16 cellular contexts compared by ENCODE assay signal in the genomic region with DNA sequence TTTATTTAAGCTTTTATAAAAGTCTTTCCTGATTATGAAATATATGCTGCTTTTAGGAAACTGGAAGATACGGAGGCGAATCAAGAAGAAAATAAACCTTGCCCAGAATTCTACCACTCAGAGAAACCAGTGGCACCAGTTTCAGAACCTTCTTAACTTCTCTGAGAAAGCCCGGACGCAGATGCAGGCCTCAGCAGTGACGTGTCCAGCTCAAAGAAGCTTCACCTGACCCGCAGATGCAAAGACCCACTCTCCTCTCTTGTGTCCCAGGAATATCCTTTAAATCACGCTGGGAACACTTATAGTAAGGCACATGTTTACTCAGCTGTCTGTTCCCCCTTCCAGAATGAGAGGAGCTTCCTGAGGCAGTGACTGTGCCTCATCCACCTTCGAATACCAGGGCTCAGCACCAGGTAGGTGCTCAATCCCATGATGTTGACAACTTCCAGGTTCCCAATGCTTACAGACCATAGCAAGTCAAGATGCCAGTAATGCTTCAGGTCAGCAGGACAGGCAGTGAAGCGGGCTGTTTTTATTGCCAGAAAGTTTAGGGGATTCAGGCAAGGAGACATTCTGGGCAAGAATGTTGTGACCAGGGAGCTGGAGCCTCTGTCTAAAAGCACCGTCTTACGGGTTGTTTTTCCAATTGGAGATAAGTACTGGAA. TPM values are rescaled to one million over a fixed set of nuclear protein-coding genes. Genes with fewer than 3 reads are reported as not detected.
A peak's percentile ranks its signal among the peaks of the same experiment; 100 is the strongest.
DNase-seq lines count a peak whose midpoint lies in the region; ATAC-seq and TF ChIP-seq lines count a peak whose summit lies in the region.
"Had no signal": no experiment of that assay in that cellular context is flagged by ENCODE, and none has a peak within 500 bp of the region (broad histone marks: within the 10 kb centered on the region; RNA-seq: fewer than 3 reads in every experiment).

No MANE protein-coding gene starts in this region.

- H3K27ac ChIP-seq in RWPE2 (ENCODE audit: poor library complexity, severe bottlenecking): peak overlapping the region; percentile 85
- H3K27ac ChIP-seq in hepatocyte: peak overlapping the region; percentile 50
- H3K27ac ChIP-seq: testis had no signal

- no peak overlapping the region for H2AFZ ChIP-seq in hepatocyte

- no peak for ATAC-seq in RWPE2 (ENCODE audit: low read depth)

- H3K9me3 Mint-ChIP-seq in type B pancreatic cell: no peaks in the 10 kb centered on the region
- H3K9me3 Mint-ChIP-seq in T-helper 2 cell treated with Interferon-gamma antibody and Interleukin-4, amounts not matched to agents 5 μg/mL and 100 μg/mL, for 36 hours: no peaks in the 10 kb centered on the region
- H3K9me3 Mint-ChIP-seq: activated naive CD4-positive, alpha-beta T cell treated with anti-CD3 and anti-CD28 coated beads, Interleukin-2, amount 50 U/mL, for 24 hours; central memory CD8-positive, alpha-beta T cell had no signal

- DNase-seq in SHP77 (lab: John Stamatoyannopoulos, UW): peak; percentile 64 to 71
- DNase-seq in SHP77 treated with DMSO at 0.1 percent for 48 hours (lab: John Stamatoyannopoulos, UW): no peak
- peak; percentile 48 for DNase-seq in RWPE2 (ENCODE audit: low spot score)
- no peak for DNase-seq in hepatocyte (ENCODE audit: low spot score)
- DNase-seq in type B pancreatic cell (ENCODE audit: extremely low spot score, unreplicated experiment): no peak
- DNase-seq in T-helper 2 cell treated with Interferon-gamma antibody and Interleukin-4, amounts not matched to agents 5 μg/mL and 100 μg/mL, for 36 hours (ENCODE audit: low spot score): no peak
- no peak for DNase-seq in superior temporal gyrus (ENCODE audit: extremely low spot score)
- DNase-seq in NCI-H2171 treated with DMSO at 0.1 percent for 48 hours (lab: John Stamatoyannopoulos, UW): no peak
- DNase-seq: midbrain, NCI-H1436 treated with DMSO at 0.1 percent for 48 hours, testis had no signal

- H3K36me3 Mint-ChIP-seq in type B pancreatic cell: peaks cover 26% of the 10 kb centered on the region
- peaks cover 17% of the 10 kb centered on the region for H3K36me3 Mint-ChIP-seq in T-helper 2 cell treated with Interferon-gamma antibody and Interleukin-4, amounts not matched to agents 5 μg/mL and 100 μg/mL, for 36 hours (ENCODE audit: low read depth)
- H3K36me3 Mint-ChIP-seq: activated naive CD4-positive, alpha-beta T cell treated with anti-CD3 and anti-CD28 coated beads, Interleukin-2, amount 50 U/mL, for 24 hours had no signal

- H3K4me2 ChIP-seq in hepatocyte: no peak overlapping the region

- H3K36me3 ChIP-seq in RWPE2 (ENCODE audit: low read depth) (peaks cover 76% of the 10 kb centered on the region), hepatocyte (replicated peaks; ENCODE audit: insufficient read depth, low read depth) (no peaks in the 10 kb centered on the region)

- no peaks in the 10 kb centered on the region for H4K20me1 ChIP-seq in hepatocyte (ENCODE audit: insufficient read depth, poor library complexity, severe bottlenecking)

- H3K27ac Mint-ChIP-seq in type B pancreatic cell: peak overlapping the region; percentile 32
- no peak overlapping the region for H3K27ac Mint-ChIP-seq in T-helper 2 cell treated with Interferon-gamma antibody and Interleukin-4, amounts not matched to agents 5 μg/mL and 100 μg/mL, for 36 hours
- H3K27ac Mint-ChIP-seq: activated naive CD4-positive, alpha-beta T cell treated with anti-CD3 and anti-CD28 coated beads, Interleukin-2, amount 50 U/mL, for 24 hours had no signal

- H3K4me3 ChIP-seq in RWPE2 (ENCODE audit: severe bottlenecking) (no peak overlapping the region), hepatocyte (no peak overlapping the region)
- H3K4me3 ChIP-seq: testis had no signal

- H3K4me1 Mint-ChIP-seq in type B pancreatic cell (ENCODE audit: unreplicated experiment): peaks cover 19% of the 10 kb centered on the region
- peaks cover 11% of the 10 kb centered on the region for H3K4me1 Mint-ChIP-seq in T-helper 2 cell treated with Interferon-gamma antibody and Interleukin-4, amounts not matched to agents 5 μg/mL and 100 μg/mL, for 36 hours (ENCODE audit: low read depth)
- H3K4me1 Mint-ChIP-seq: central memory CD8-positive, alpha-beta T cell had no signal

- H3K27me3 ChIP-seq in RWPE2 (ENCODE audit: insufficient read depth, poor library complexity, severe bottlenecking) (no peaks in the 10 kb centered on the region), hepatocyte (no peaks in the 10 kb centered on the region)
- H3K27me3 ChIP-seq: testis had no signal

- H3K9me2 ChIP-seq in hepatocyte (replicated peaks; ENCODE audit: insufficient read depth): no peaks in the 10 kb centered on the region

- H3K4me1 ChIP-seq in RWPE2 (ENCODE audit: insufficient read depth, poor library complexity, severe bottlenecking): peaks cover 67% of the 10 kb centered on the region
- H3K4me1 ChIP-seq in hepatocyte (ENCODE audit: insufficient read depth): peaks cover 11% of the 10 kb centered on the region
- H3K4me1 ChIP-seq: testis had no signal

- 76% methylated on average over 11 of the region's 11 CpGs for WGBS in hepatocyte (ENCODE audit: low lambda C conversion rate, missing lambda C conversion rate)

- no peak overlapping the region for H3K4me3 Mint-ChIP-seq in type B pancreatic cell
- H3K4me3 Mint-ChIP-seq in T-helper 2 cell treated with Interferon-gamma antibody and Interleukin-4, amounts not matched to agents 5 μg/mL and 100 μg/mL, for 36 hours: no peak overlapping the region
- H3K4me3 Mint-ChIP-seq: activated naive CD4-positive, alpha-beta T cell treated with anti-CD3 and anti-CD28 coated beads, Interleukin-2, amount 50 U/mL, for 24 hours; central memory CD8-positive, alpha-beta T cell had no signal

- H3K9me3 ChIP-seq in RWPE2 (ENCODE audit: severe bottlenecking): no peaks in the 10 kb centered on the region
- no peaks in the 10 kb centered on the region for H3K9me3 ChIP-seq in hepatocyte (ENCODE audit: low read depth)
- H3K9me3 ChIP-seq: testis had no signal

- H3K27me3 Mint-ChIP-seq in type B pancreatic cell: no peaks in the 10 kb centered on the region
- H3K27me3 Mint-ChIP-seq in T-helper 2 cell treated with Interferon-gamma antibody and Interleukin-4, amounts not matched to agents 5 μg/mL and 100 μg/mL, for 36 hours (ENCODE audit: low read depth): no peaks in the 10 kb centered on the region
- H3K27me3 Mint-ChIP-seq: activated naive CD4-positive, alpha-beta T cell treated with anti-CD3 and anti-CD28 coated beads, Interleukin-2, amount 50 U/mL, for 24 hours; central memory CD8-positive, alpha-beta T cell had no signal

- no peaks in the 10 kb centered on the region for H3K79me2 ChIP-seq in hepatocyte

- TF ChIP-seq CTCF in RWPE2 (IDR thresholded peaks at IDR 0.05; ENCODE audit: poor library complexity, severe bottlenecking): no peak
- no peak for TF ChIP-seq CTCF in hepatocyte (IDR thresholded peaks at IDR 0.05; ENCODE audit: poor library complexity)
- TF ChIP-seq CTCF in type B pancreatic cell (conservative IDR thresholded peaks at IDR 0.05): no peak

RNA-seq across cellular contexts. Expression of a gene that starts 39.9 kb away (rescaled TPM):
- not detected in 2 replicates for total RNA-seq in hepatocyte
- polyA plus RNA-seq in hepatocyte: 0.17 TPM in 1 of 2 replicates, not detected in the other
- not detected in 2 replicates for total RNA-seq in type B pancreatic cell (ENCODE audit: low replicate concordance)
- total RNA-seq: osteoblast, SK-MEL-5 had no signal
- polyA plus RNA-seq: small intestine had no signal

Comparison
In these comparisons a context has a peak if more than half of its experiments do, and no peak if none do; other contexts are left out.
1. DNase-seq: peak in SHP77 (2 of 2) and RWPE2 (single experiment); none in SHP77 treated with DMSO at 0.1 percent for 48 hours (single experiment), hepatocyte (single experiment), type B pancreatic cell (single experiment), T-helper 2 cell treated with Interferon-gamma antibody and Interleukin-4, amounts not matched to agents 5 μg/mL and 100 μg/mL, for 36 hours (single experiment), superior temporal gyrus (single experiment) and NCI-H2171 treated with DMSO at 0.1 percent for 48 hours (single experiment).